Comparison of ENCODE assay signal across 21 cellular contexts in the genomic region with DNA sequence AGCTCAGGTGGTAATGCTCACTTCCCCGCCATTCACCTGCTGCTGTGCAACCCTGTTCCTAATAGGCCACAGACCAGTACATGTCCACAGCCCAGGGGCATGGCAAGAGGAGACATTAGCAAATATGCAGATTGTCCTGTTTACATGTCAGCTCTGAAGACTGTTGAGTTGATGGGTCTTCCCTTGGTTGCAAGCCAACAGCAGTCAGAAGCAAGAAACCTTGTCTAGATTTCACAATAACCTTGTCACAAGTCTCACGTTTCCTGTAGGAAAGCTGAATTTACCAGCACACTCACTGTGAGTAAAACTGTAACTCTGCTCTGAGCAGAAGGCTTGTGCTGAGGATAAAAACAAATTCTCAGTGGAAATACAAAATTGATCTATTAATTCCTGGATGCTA.
DNase-seq lines count a peak whose midpoint lies in the region; ATAC-seq, FAIRE-seq and TF ChIP-seq lines count a peak whose summit lies in the region.
"Had no signal": no experiment of that assay in that cellular context is flagged by ENCODE, and none has a peak within 500 bp of the region (broad histone marks: within the 10 kb centered on the region; RNA-seq: fewer than 3 reads in every experiment).

No MANE protein-coding gene starts in this region.

- peaks cover 4 to 12% of the 10 kb centered on the region in 2 donors for H3K9me3 Mint-ChIP-seq in stimulated activated naive B cell treated with anti-CD40 and anti-IgM and Interleukin-4, amounts not matched to agents 10 μg/mL and 1 μg/mL and 100 μg/mL, for 72 hours
- H3K9me3 Mint-ChIP-seq: activated CD8-positive, alpha-beta T cell treated with anti-CD3 and anti-CD28 coated beads for 36 hours had no signal

- no peak for FAIRE-seq in bronchial epithelial cell (lab: Jason Lieb, UNC)
- FAIRE-seq: astrocyte had no signal

- H3K27me3 ChIP-seq in bronchial epithelial cell (ENCODE audit: control insufficient read depth, insufficient read depth, low read length), result no peaks in the 10 kb centered on the region
- H3K27me3 ChIP-seq: dorsolateral prefrontal cortex, thyroid gland had no signal

- TF ChIP-seq CTCF in NB4 (IDR thresholded peaks at IDR 0.05; ENCODE audit: low read depth, low read length), result no peak
- TF ChIP-seq CTCF in bronchial epithelial cell (IDR thresholded peaks at IDR 0.05; ENCODE audit: insufficient read depth, low read length, severe bottlenecking), result no peak

- H3K4me1 Mint-ChIP-seq in stimulated activated naive B cell treated with anti-CD40 and anti-IgM and Interleukin-4, amounts not matched to agents 10 μg/mL and 1 μg/mL and 100 μg/mL, for 72 hours, result peaks cover 43 to 69% of the 10 kb centered on the region in 2 donors
- H3K4me1 Mint-ChIP-seq: GM23338, nephron had no signal

- no peak overlapping the region for H3K4me3 Mint-ChIP-seq in stimulated activated naive B cell treated with anti-CD40 and anti-IgM and Interleukin-4, amounts not matched to agents 10 μg/mL and 1 μg/mL and 100 μg/mL, for 72 hours
- H3K4me3 Mint-ChIP-seq: activated CD8-positive, alpha-beta T cell treated with anti-CD3 and anti-CD28 coated beads for 36 hours; GM23338; nephron had no signal

- H3K36me3 ChIP-seq in bronchial epithelial cell (ENCODE audit: control insufficient read depth, insufficient read depth, low read length), result no peaks in the 10 kb centered on the region
- H3K36me3 ChIP-seq: thyroid gland had no signal

- DNase-seq in NB4 (ENCODE audit: low read depth) (peak; percentile 64), bronchial epithelial cell (ENCODE audit: low read depth) (peak; percentile 7), NCI-H1930 (lab: John Stamatoyannopoulos, UW) (no peak)
- DNase-seq in stimulated activated naive B cell treated with anti-CD40 and anti-IgM and Interleukin-4, amounts not matched to agents 10 μg/mL and 1 μg/mL and 100 μg/mL, for 72 hours, result no peak
- DNase-seq: activated CD8-positive, alpha-beta T cell treated with anti-CD3 and anti-CD28 coated beads for 36 hours; activated gamma-delta T cell; dorsolateral prefrontal cortex; GDM1; NCI-H1694 treated with DMSO at 0.1 percent for 48 hours; retina; Right ventricle myocardium superior; stimulated activated CD4-positive, alpha-beta T cell treated with anti-CD3 and anti-CD28 coated beads, Interleukin-2, amount 100 ng/mL, for 24 hours; T-helper 9 cell; thyroid gland had no signal

- H3K27me3 Mint-ChIP-seq in stimulated activated naive B cell treated with anti-CD40 and anti-IgM and Interleukin-4, amounts not matched to agents 10 μg/mL and 1 μg/mL and 100 μg/mL, for 72 hours, result no peaks in the 10 kb centered on the region

- no peak overlapping the region for H3K4me3 ChIP-seq in NB4 (ENCODE audit: low read depth, low read length)
- H3K4me3 ChIP-seq in bronchial epithelial cell (ENCODE audit: low read depth, low read length), result no peak overlapping the region
- H3K4me3 ChIP-seq: dorsolateral prefrontal cortex, GM23338, lung, thyroid gland had no signal

- peak; percentile 37 for ATAC-seq in GM21447 (IDR thresholded peaks at IDR 0.05; ENCODE audit: unreplicated experiment)
- ATAC-seq in stimulated activated naive B cell treated with anti-CD40 and anti-IgM and Interleukin-4, amounts not matched to agents 10 μg/mL and 1 μg/mL and 100 μg/mL, for 72 hours (replicated peaks), result no peak
- ATAC-seq in HG03342 (IDR thresholded peaks at IDR 0.05; ENCODE audit: unreplicated experiment), result no peak
- ATAC-seq in GM21367 (IDR thresholded peaks at IDR 0.05; ENCODE audit: unreplicated experiment), result no peak
- ATAC-seq: activated CD8-positive, alpha-beta T cell treated with anti-CD3 and anti-CD28 coated beads for 36 hours; GM23338 had no signal

- no peak for TF ChIP-seq POLR2A in NB4 (IDR thresholded peaks at IDR 0.05; ENCODE audit: extremely low read depth, insufficient read length)

- H3K27ac Mint-ChIP-seq in stimulated activated naive B cell treated with anti-CD40 and anti-IgM and Interleukin-4, amounts not matched to agents 10 μg/mL and 1 μg/mL and 100 μg/mL, for 72 hours, result peak overlapping the region; percentile 47
- H3K27ac Mint-ChIP-seq: activated CD8-positive, alpha-beta T cell treated with anti-CD3 and anti-CD28 coated beads for 36 hours; GM23338; nephron had no signal

- H3K36me3 Mint-ChIP-seq in stimulated activated naive B cell treated with anti-CD40 and anti-IgM and Interleukin-4, amounts not matched to agents 10 μg/mL and 1 μg/mL and 100 μg/mL, for 72 hours, result peaks cover 35 to 60% of the 10 kb centered on the region in 2 donors

Comparison
In these comparisons a context has a peak if more than half of its experiments do, and no peak if none do; other contexts are left out.
1. DNase-seq: peak in NB4 (single experiment) and bronchial epithelial cell (single experiment); none in stimulated activated naive B cell treated with anti-CD40 and anti-IgM and Interleukin-4, amounts not matched to agents 10 μg/mL and 1 μg/mL and 100 μg/mL, for 72 hours (single experiment) and NCI-H1930 (0 of 2).